9 cellular contexts compared by ENCODE assay signal in genomic region chr1:235597867-235598553, GRCh38. TPM values are rescaled to one million over a fixed set of nuclear protein-coding genes. Genes with fewer than 3 reads are reported as not detected.
DNase-seq lines count a peak whose midpoint lies in the region; ATAC-seq and TF ChIP-seq lines count a peak whose summit lies in the region.
"Had no signal": no experiment of that assay in that cellular context is flagged by ENCODE, and none has a peak within 500 bp of the region (broad histone marks: within the 10 kb centered on the region; RNA-seq: fewer than 3 reads in every experiment).

No MANE protein-coding gene starts in this region.

- peaks cover 5 to 7% (median 6%) of the 10 kb centered on the region in 3 donors for H3K4me1 Mint-ChIP-seq in T-cell

- H3K4me3 Mint-ChIP-seq in T-cell: no peak overlapping the region

- no peaks in the 10 kb centered on the region for H3K27me3 Mint-ChIP-seq in T-cell

- H3K18ac ChIP-seq in mesenchymal stem cell (ENCODE audit: low read depth in 1 of 2, low read length in 2 of 2): no peak overlapping the region

- H2AFZ ChIP-seq in mesenchymal stem cell (ENCODE audit: low read depth, low read length): no peak overlapping the region

- H3K23ac ChIP-seq in mesenchymal stem cell (ENCODE audit: low read length in 2 of 2): no peak overlapping the region

- H3K4me2 ChIP-seq in mesenchymal stem cell (ENCODE audit: low read length, poor library complexity, severe bottlenecking): no peak overlapping the region

- no peak overlapping the region for H2AK5ac ChIP-seq in mesenchymal stem cell (ENCODE audit: low read length, severe bottlenecking)

- no peak overlapping the region for H3K4me3 ChIP-seq in astrocyte of the cerebellum (ENCODE audit: low read depth, low read length)
- H3K4me3 ChIP-seq in mesenchymal stem cell (ENCODE audit: insufficient read depth in 1 of 2, low read depth in 1 of 2, low read length in 2 of 2): no peak overlapping the region

- no peak overlapping the region for H4K8ac ChIP-seq in mesenchymal stem cell (ENCODE audit: low read length)

- H2BK15ac ChIP-seq in mesenchymal stem cell (ENCODE audit: low read depth, poor library complexity, severe bottlenecking): no peak overlapping the region

- no peaks in the 10 kb centered on the region for H3K9me3 Mint-ChIP-seq in T-cell

- H3K4ac ChIP-seq in mesenchymal stem cell (ENCODE audit: low read depth in 1 of 2, low read length in 2 of 2): no peak overlapping the region

- no peaks in the 10 kb centered on the region for H3K9me3 ChIP-seq in mesenchymal stem cell (ENCODE audit: control insufficient read depth, low read length)

- no peak overlapping the region for H2BK120ac ChIP-seq in mesenchymal stem cell (ENCODE audit: low read depth, low read length)

- no peaks in the 10 kb centered on the region for H3K79me1 ChIP-seq in mesenchymal stem cell (replicated peaks; ENCODE audit: low read length, poor library complexity, severe bottlenecking)

- no peak overlapping the region for H3K14ac ChIP-seq in mesenchymal stem cell (ENCODE audit: low read length in 2 of 2)

- no peaks in the 10 kb centered on the region for H3K36me3 Mint-ChIP-seq in T-cell

- H3K4me1 ChIP-seq in mesenchymal stem cell (ENCODE audit: control insufficient read depth, insufficient read depth, low read depth, low read length): no peaks in the 10 kb centered on the region

- in situ Hi-C loops in astrocyte of the cerebellum (cut with HindIII; ENCODE audit: low sequenced_read_pairs): no loop called here

- POLR2A ChIA-PET in T-cell (lab: Charles Lee): no interaction called here

- no peak overlapping the region for H2BK12ac ChIP-seq in mesenchymal stem cell (ENCODE audit: low read length in 2 of 2)

- ATAC-seq in GM18870 (IDR thresholded peaks at IDR 0.05; ENCODE audit: unreplicated experiment): no peak
- ATAC-seq in left lobe of liver: no peak
- no peak for ATAC-seq in T-cell (replicated peaks in 1 of 4)

- H3K27ac ChIP-seq in mesenchymal stem cell (ENCODE audit: low read length, poor library complexity, severe bottlenecking): no peak overlapping the region

- H3K36me3 ChIP-seq in mesenchymal stem cell (ENCODE audit: control insufficient read depth in 1 of 2, insufficient read depth in 2 of 2, low read depth in 1 of 2, low read length in 2 of 2): no peaks in the 10 kb centered on the region

- CTCF ChIA-PET in T-cell (lab: Charles Lee): interaction anchor here in 1 of 2 donors (1.2 kb wide), 1 partner anchor 245 kb away, joined by 4 read pairs; no protein-coding TSS in a partner anchor

- no peak overlapping the region for H2BK5ac ChIP-seq in mesenchymal stem cell (ENCODE audit: low read depth, low read length, poor library complexity, severe bottlenecking)

- H3K9ac ChIP-seq in mesenchymal stem cell (ENCODE audit: low read length): no peak overlapping the region

- H4K91ac ChIP-seq in mesenchymal stem cell (ENCODE audit: low read length): no peak overlapping the region

- DNase-seq in ELF-1 (ENCODE audit: low read depth, low spot score) (peak; percentile 30), astrocyte of the cerebellum (ENCODE audit: low read depth) (peak; percentile 15), mesenchymal stem cell (peak; percentile 55), left lobe of liver (ENCODE audit: low spot score) (no peak), T-cell (no peak)
- DNase-seq in activated naive CD4-positive, alpha-beta T cell (lab: John Stamatoyannopoulos, UW): no peak
- DNase-seq: stimulated activated CD4-positive, alpha-beta T cell treated with anti-CD3 and anti-CD28 coated beads, Interleukin-4, amount 100 ng/mL, for 1 hour had no signal

- 58% methylated on average over 6 of the region's 7 CpGs for WGBS in mesenchymal stem cell

- peaks cover 3 to 24% of the 10 kb centered on the region in 2 experiments for H3K27me3 ChIP-seq in mesenchymal stem cell (ENCODE audit: control insufficient read depth in 1 of 2, insufficient read depth in 1 of 2, low read length in 2 of 2)

- no peak overlapping the region for H3K27ac Mint-ChIP-seq in T-cell

- TF ChIP-seq CTCF in LNCAP (IDR thresholded peaks at IDR 0.05) (peak; percentile 28; the same call in 1 of the 2 replicates), astrocyte of the cerebellum (IDR thresholded peaks at IDR 0.05; ENCODE audit: low read depth, low read length, missing control alignments) (peak; percentile 53)

RNA-seq across cellular contexts. Expression of gene GNG4, which starts 51.6 kb away (rescaled TPM):
- polyA plus RNA-seq in mesenchymal stem cell (2013, experiment 1 of 2): 0.07 TPM
- polyA plus RNA-seq in mesenchymal stem cell (2013, experiment 2 of 2): 0.14 TPM
- total RNA-seq in left lobe of liver (not detected), T-cell (under 1 TPM in 4 of 5 donors, not detected in 1; 0.07 to 0.29 (median 0.17) TPM)

Comparison
In these comparisons a context has a peak if more than half of its experiments do, and no peak if none do; other contexts are left out.
1. DNase-seq: peak in ELF-1 (single experiment), astrocyte of the cerebellum (single experiment) and mesenchymal stem cell (single experiment); none in left lobe of liver (single experiment), activated naive CD4-positive, alpha-beta T cell (0 of 4) and T-cell (0 of 34).